In the genomic region with DNA sequence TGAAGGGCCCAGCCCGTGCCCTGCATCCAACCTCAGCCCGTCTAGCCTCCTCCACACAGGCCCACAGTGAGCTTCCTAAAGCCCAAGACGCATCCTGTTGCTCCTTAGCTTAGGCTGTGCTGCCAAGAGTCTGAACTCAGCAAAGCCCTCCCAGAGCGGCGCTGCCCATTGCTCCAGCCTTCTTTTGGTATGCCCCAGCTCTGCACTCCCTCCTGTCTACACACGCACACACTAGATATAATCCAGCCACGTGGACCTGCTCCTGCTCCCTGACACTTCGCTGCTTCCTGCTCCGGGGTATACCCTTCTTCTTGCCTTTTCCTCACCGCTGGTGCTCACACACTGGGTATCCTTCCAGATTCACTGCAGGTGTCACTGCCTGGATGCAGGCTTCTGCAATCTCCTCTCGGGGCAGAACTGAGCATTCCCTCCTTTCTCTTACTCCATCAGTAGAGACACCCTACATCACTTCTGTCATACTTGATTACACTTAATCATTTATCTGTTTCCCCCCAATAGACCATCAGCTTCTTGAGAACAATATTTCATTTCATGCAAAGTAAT, we compare ENCODE assay signal across 2 cellular contexts.
TF ChIP-seq lines count a peak whose summit lies in the region.

No MANE protein-coding gene starts in this region.

TF ChIP-seq in HepG2, 621 proteins besides CTCF, POLR2A, EP300 and RAD21:
- TF ChIP-seq SSRP1 (CRISPR knock-in tag; IDR thresholded peaks at IDR 0.05): no peak
- TF ChIP-seq STAG1 (CRISPR knock-in tag; IDR thresholded peaks at IDR 0.05): peak; percentile 7; the same call in 1 of the 2 replicates

TF ChIP-seq in endothelial cell of umbilical vein, 7 proteins besides CTCF, POLR2A, EP300 and RAD21:
- TF ChIP-seq GATA2 (IDR thresholded peaks at IDR 0.05; ENCODE audit: insufficient read depth, insufficient read length, low read depth, low read length) (no peak), FOS (IDR thresholded peaks at IDR 0.05; ENCODE audit: borderline replicate concordance, insufficient read depth, low read length) (no peak), JUN (IDR thresholded peaks at IDR 0.05; ENCODE audit: borderline replicate concordance, insufficient read depth, insufficient read length, low read depth) (no peak)
TF ChIP-seq in endothelial cell of umbilical vein: peak in this region for 0.
